ENCODE assay signal across 10 cellular contexts in the genomic region with DNA sequence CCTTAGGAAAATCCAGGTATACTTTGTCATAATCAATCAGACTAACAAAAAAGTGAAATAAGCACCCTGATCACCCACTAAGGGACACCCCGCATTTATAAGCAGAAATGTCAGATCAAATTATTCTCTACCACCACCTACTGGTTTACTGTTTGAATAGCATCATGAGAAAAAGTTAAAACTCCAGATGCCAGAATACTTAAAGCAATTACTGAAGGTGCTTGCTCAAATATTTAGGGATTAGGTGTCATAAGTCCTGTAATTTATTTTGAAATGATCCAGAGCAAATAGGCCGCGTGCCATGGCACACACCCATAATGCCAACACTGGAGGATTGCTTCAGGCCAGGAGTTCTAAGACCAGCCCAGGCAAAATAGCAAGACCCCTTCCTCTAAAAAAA. TPM values are rescaled to one million over a fixed set of nuclear protein-coding genes. Genes with fewer than 3 reads are reported as not detected.
A peak's percentile ranks its signal among the peaks of the same experiment; 100 is the strongest.
DNase-seq lines count a peak whose midpoint lies in the region; ATAC-seq and TF ChIP-seq lines count a peak whose summit lies in the region.
"Had no signal": no experiment of that assay in that cellular context is flagged by ENCODE, and none has a peak within 500 bp of the region (broad histone marks: within the 10 kb centered on the region; RNA-seq: fewer than 3 reads in every experiment).

No MANE protein-coding gene starts in this region.

- peaks cover 5% of the 10 kb centered on the region for H3K27me3 ChIP-seq in gastroesophageal sphincter

- no peak overlapping the region for H3K27ac ChIP-seq in gastroesophageal sphincter

- H3K4me1 Mint-ChIP-seq in T-helper 1 cell treated with Interleukin-12 subunit alpha and Interleukin-12 subunit beta and Interleukin-4 antibody, amounts not matched to agents 30 μg/mL and 1 μg/mL, for 36 hours (ENCODE audit: low read depth) = peaks cover 48% of the 10 kb centered on the region

- no peak overlapping the region for H3K4me3 ChIP-seq in Jurkat, Clone E6-1 (ENCODE audit: low read length)
- no peak overlapping the region for H3K4me3 ChIP-seq in gastroesophageal sphincter

- peaks cover 0 to 26% (median 4%) of the 10 kb centered on the region in 3 donors for H3K4me1 ChIP-seq in gastroesophageal sphincter

- DNase-seq in NCI-H2081 (lab: John Stamatoyannopoulos, UW) (peak; percentile 31 to 65), NCI-H2081 treated with DMSO at 0.1 percent for 48 hours (lab: John Stamatoyannopoulos, UW) (no peak), superior temporal gyrus (ENCODE audit: extremely low spot score) (peak; percentile 63)
- peak; percentile 53 for DNase-seq in Jurkat, Clone E6-1 (ENCODE audit: low read depth, low spot score)
- no peak for DNase-seq in activated CD4-positive, alpha-beta T cell treated with anti-CD3 and anti-CD28 coated beads for 4 hours

- ATAC-seq in gastroesophageal sphincter (no peak), HG02798 (IDR thresholded peaks at IDR 0.05; ENCODE audit: poor library complexity, unreplicated experiment) (no peak)

- no peak for TF ChIP-seq POLR2A in gastroesophageal sphincter (IDR thresholded peaks at IDR 0.05)

- no peaks in the 10 kb centered on the region for H3K9me3 Mint-ChIP-seq in T-helper 1 cell treated with Interleukin-12 subunit alpha and Interleukin-12 subunit beta and Interleukin-4 antibody, amounts not matched to agents 30 μg/mL and 1 μg/mL, for 36 hours

- 0 to 20% methylated on average over 2 to 3 of the region's 3 CpGs for WGBS in gastroesophageal sphincter (ENCODE audit: low coverage in 1 of 2), 2 donors

- TF ChIP-seq EP300 in gastroesophageal sphincter (IDR thresholded peaks at IDR 0.05) = no peak

- H3K36me3 ChIP-seq in gastroesophageal sphincter = no peaks in the 10 kb centered on the region

- H3K36me3 Mint-ChIP-seq in T-helper 1 cell treated with Interleukin-12 subunit alpha and Interleukin-12 subunit beta and Interleukin-4 antibody, amounts not matched to agents 30 μg/mL and 1 μg/mL, for 36 hours (ENCODE audit: low read depth) = peaks cover 30% of the 10 kb centered on the region

- TF ChIP-seq CTCF in gastroesophageal sphincter (IDR thresholded peaks at IDR 0.05) = peak in 3 of 4 experiments; percentile 61 to 65 (median 64)

- H3K27me3 Mint-ChIP-seq in T-helper 1 cell treated with Interleukin-12 subunit alpha and Interleukin-12 subunit beta and Interleukin-4 antibody, amounts not matched to agents 30 μg/mL and 1 μg/mL, for 36 hours (ENCODE audit: low read depth) = no peaks in the 10 kb centered on the region
- H3K27me3 Mint-ChIP-seq: activated naive CD8-positive, alpha-beta T cell had no signal

- peak overlapping the region; percentile 60 for H3K4me3 Mint-ChIP-seq in T-helper 1 cell treated with Interleukin-12 subunit alpha and Interleukin-12 subunit beta and Interleukin-4 antibody, amounts not matched to agents 30 μg/mL and 1 μg/mL, for 36 hours
- H3K4me3 Mint-ChIP-seq: activated naive CD8-positive, alpha-beta T cell had no signal

- peak overlapping the region; percentile 65 for H3K27ac Mint-ChIP-seq in T-helper 1 cell treated with Interleukin-12 subunit alpha and Interleukin-12 subunit beta and Interleukin-4 antibody, amounts not matched to agents 30 μg/mL and 1 μg/mL, for 36 hours
- H3K27ac Mint-ChIP-seq: activated naive CD8-positive, alpha-beta T cell had no signal

- H3K9me3 ChIP-seq in gastroesophageal sphincter = no peaks in the 10 kb centered on the region

RNA-seq across cellular contexts. Expression of a gene that starts 2.3 kb away (rescaled TPM):
- 231 TPM for polyA plus RNA-seq in Jurkat, Clone E6-1 (2012; ENCODE audit: insufficient read depth, insufficient read length)
- 1 to 10 TPM in 1 of 4 donors, under 1 TPM in 3; 0.40 to 4.3 (median 0.79) TPM for total RNA-seq in gastroesophageal sphincter

RNA-seq across cellular contexts. Expression of a gene that starts 27.9 kb away (rescaled TPM):
- 9.5 TPM for polyA plus RNA-seq in Jurkat, Clone E6-1 (2012; ENCODE audit: insufficient read depth, insufficient read length)
- 100 to 1,000 TPM; 209 to 428 (median 281) TPM for total RNA-seq in gastroesophageal sphincter

RNA-seq across cellular contexts. Expression of a gene that starts 50.9 kb away (rescaled TPM):
- polyA plus RNA-seq in Jurkat, Clone E6-1 (2012; ENCODE audit: insufficient read depth, insufficient read length) = not detected
- total RNA-seq in gastroesophageal sphincter = 1 to 10 TPM in 1 of 4 donors, not detected in 3; 2.5 TPM
- total RNA-seq: Daoy had no signal

Comparison
In these comparisons a context has a peak if more than half of its experiments do, and no peak if none do; other contexts are left out.
1. DNase-seq: peak in NCI-H2081 (2 of 2), Jurkat, Clone E6-1 (single experiment) and superior temporal gyrus (single experiment); none in NCI-H2081 treated with DMSO at 0.1 percent for 48 hours (single experiment) and activated CD4-positive, alpha-beta T cell treated with anti-CD3 and anti-CD28 coated beads for 4 hours (0 of 2).